ENCODE assay signal across 11 cellular contexts in the genomic region with DNA sequence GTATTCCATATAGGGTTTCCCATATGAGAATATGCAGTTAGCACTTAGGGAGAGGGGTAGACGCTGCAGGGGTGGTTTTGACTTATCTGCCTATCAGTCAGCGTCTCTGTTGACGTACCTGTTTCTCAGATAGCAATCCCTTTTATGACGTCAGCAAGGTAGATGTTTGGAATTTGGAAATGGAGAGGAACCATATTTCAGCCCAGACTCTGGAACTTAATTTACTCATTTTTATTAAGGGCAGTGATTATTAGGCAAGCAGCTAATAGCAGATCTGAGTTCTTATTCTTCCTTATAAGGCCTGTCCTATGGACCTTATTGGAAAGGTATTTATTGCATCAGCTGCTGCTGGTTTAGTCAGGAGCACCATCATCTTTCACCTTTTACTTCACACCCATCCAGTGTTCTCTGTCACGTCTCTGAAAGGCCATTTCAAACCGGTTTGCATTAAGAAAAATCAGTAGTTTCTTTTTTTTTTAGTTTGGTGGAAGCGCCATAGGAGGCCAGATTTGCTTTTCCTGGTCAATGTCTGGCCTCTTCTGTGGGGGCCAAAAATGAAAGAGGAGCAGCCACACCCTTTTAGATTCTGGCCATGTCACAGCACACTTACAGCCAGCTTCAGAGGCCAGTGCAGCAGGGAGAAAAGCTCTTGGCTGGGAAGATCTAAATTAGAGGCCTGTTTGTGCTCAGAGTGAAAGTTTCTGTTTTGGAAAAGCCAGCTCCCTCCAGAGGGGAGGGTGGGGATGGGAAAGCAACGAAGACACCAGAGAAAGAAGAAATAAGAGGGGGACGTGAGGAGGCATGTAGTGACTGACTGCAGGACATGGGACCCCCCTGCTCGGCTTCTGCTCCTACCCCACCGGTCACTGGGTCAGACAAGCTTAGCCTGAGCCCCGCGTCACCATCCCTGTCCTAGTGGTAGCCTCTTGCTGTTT.
DNase-seq lines count a peak whose midpoint lies in the region; ATAC-seq and TF ChIP-seq lines count a peak whose summit lies in the region.
"Had no signal": no experiment of that assay in that cellular context is flagged by ENCODE, and none has a peak within 500 bp of the region (broad histone marks: within the 10 kb centered on the region; RNA-seq: fewer than 3 reads in every experiment).

No MANE protein-coding gene starts in this region.

- RAD21 ChIA-PET in HCT116 (lab: Charles Lee; ENCODE audit: low non-redundant PET in 1 of 2, low total read pairs in 2 of 2, uncharacterized antibody in 2 of 2, unreplicated experiment in 2 of 2) = no interaction called here

- WGBS in liver = 91% methylated on average over 13 of the region's 13 CpGs

- no peak for ATAC-seq in HCT116
- no peak for ATAC-seq in thoracic aorta (ENCODE audit: insufficient number of reproducible peaks, low FRiP score, low read depth)
- ATAC-seq in GM18517 (IDR thresholded peaks at IDR 0.05; ENCODE audit: unreplicated experiment) = no peak

- TF ChIP-seq RAD21 in HCT116 (IDR thresholded peaks at IDR 0.05; ENCODE audit: low read depth) (no peak), liver (IDR thresholded peaks at IDR 0.05) (peak; percentile 14 to 22)

- H4K20me1 ChIP-seq in HCT116 (ENCODE audit: insufficient read depth) = peaks cover 17% of the 10 kb centered on the region; the same call in 1 of the 2 replicates

- CTCF ChIA-PET in HCT116 (lab: Charles Lee) = interaction anchor here (1.2 to 1.3 kb wide), 2 partner anchors 9 to 11 kb away, joined by 3 read pairs; no protein-coding TSS in a partner anchor
- CTCF ChIA-PET in activated CD4-positive, alpha-beta memory T cell treated with anti-CD3 and anti-CD28 coated beads for 36 hours (lab: Charles Lee) = no interaction called here

- TF ChIP-seq CTCF in HCT116 (IDR thresholded peaks at IDR 0.05 in 2 of 3, conservative IDR thresholded peaks at IDR 0.05 in 1 of 3; ENCODE audit: borderline replicate concordance in 1 of 3, insufficient read depth in 1 of 3, low read depth in 2 of 3, low read length in 2 of 3) = no peak
- TF ChIP-seq CTCF in colonic mucosa (IDR thresholded peaks at IDR 0.05) = no peak
- no peak for TF ChIP-seq CTCF in liver (IDR thresholded peaks at IDR 0.05; ENCODE audit: low read depth, low read length, missing input control)
- no peak for TF ChIP-seq CTCF in thoracic aorta (IDR thresholded peaks at IDR 0.05)

- H3K36me3 ChIP-seq in HCT116 (ENCODE audit: control insufficient read depth in 1 of 2, insufficient read depth in 2 of 2, low read length in 2 of 2) (peaks cover 8 to 52% of the 10 kb centered on the region in 2 experiments; a peak in 3 of 4 replicates), colonic mucosa (no peaks in the 10 kb centered on the region), liver (ENCODE audit: control insufficient read depth in 4 of 4, insufficient read depth in 3 of 4, low read depth in 1 of 4, low read length in 3 of 4) (peaks cover 0 to 13% (median 5%) of the 10 kb centered on the region in 4 donors), thoracic aorta (peaks cover 3% of the 10 kb centered on the region)

- H3K9ac ChIP-seq in HCT116 (ENCODE audit: low read length) (no peak overlapping the region), colonic mucosa (ENCODE audit: low read depth in 2 of 2, low read length in 2 of 2) (no peak overlapping the region), liver (ENCODE audit: low read depth in 1 of 2, low read length in 2 of 2) (no peak overlapping the region)

- no peaks in the 10 kb centered on the region for H3K27me3 ChIP-seq in HCT116 (ENCODE audit: insufficient read depth, low read length)
- H3K27me3 ChIP-seq in colonic mucosa = no peaks in the 10 kb centered on the region
- H3K27me3 ChIP-seq in liver (ENCODE audit: control insufficient read depth in 4 of 4, insufficient read depth in 4 of 4, low read length in 3 of 4) = no peaks in the 10 kb centered on the region
- H3K27me3 ChIP-seq in thoracic aorta (replicated peaks; ENCODE audit: insufficient read depth) = no peaks in the 10 kb centered on the region

- no peaks in the 10 kb centered on the region for H3K27me3 Mint-ChIP-seq in activated CD4-positive, alpha-beta memory T cell treated with anti-CD3 and anti-CD28 coated beads for 36 hours

- H3K9me3 ChIP-seq in HCT116 (ENCODE audit: control insufficient read depth in 1 of 2, insufficient read depth in 1 of 2, low read depth in 1 of 2, low read length in 2 of 2) = no peaks in the 10 kb centered on the region
- no peaks in the 10 kb centered on the region for H3K9me3 ChIP-seq in colonic mucosa
- H3K9me3 ChIP-seq in liver (ENCODE audit: control insufficient read depth in 4 of 4, low read length in 3 of 4) = no peaks in the 10 kb centered on the region
- no peaks in the 10 kb centered on the region for H3K9me3 ChIP-seq in thoracic aorta

- BruUV-seq in HCT116 (replicated peaks; lab: Mats Ljungman, UMichigan) = no TSS peak

- no peak overlapping the region for H3K4me3 ChIP-seq in HCT116 (replicated peaks in 1 of 2; ENCODE audit: low read depth in 1 of 2, low read length in 2 of 2)
- H3K4me3 ChIP-seq in colonic mucosa = no peak overlapping the region
- no peak overlapping the region for H3K4me3 ChIP-seq in liver (ENCODE audit: low read depth in 1 of 3, low read length in 3 of 3)
- no peak overlapping the region for H3K4me3 ChIP-seq in thoracic aorta

- TF ChIP-seq POLR2A in HCT116 (IDR thresholded peaks at IDR 0.05; ENCODE audit: borderline replicate concordance, extremely low read depth, insufficient read depth, insufficient read length) = no peak

- peaks cover 43 to 58% of the 10 kb centered on the region in 2 experiments for H3K4me1 ChIP-seq in HCT116 (ENCODE audit: control insufficient read depth in 1 of 2, insufficient read depth in 2 of 2, low read length in 2 of 2)
- H3K4me1 ChIP-seq in colonic mucosa = peaks cover 13% of the 10 kb centered on the region
- H3K4me1 ChIP-seq in liver (ENCODE audit: control insufficient read depth in 4 of 4, insufficient read depth in 4 of 4, low read length in 3 of 4) = peaks cover 5 to 14% (median 8%) of the 10 kb centered on the region in 4 donors
- H3K4me1 ChIP-seq in thoracic aorta (ENCODE audit: control insufficient read depth in 1 of 2, low read depth in 2 of 2) = peaks cover 2 to 35% of the 10 kb centered on the region in 2 donors

- no peak overlapping the region for H3K27ac ChIP-seq in HCT116 (ENCODE audit: low read depth, low read length)
- H3K27ac ChIP-seq in colonic mucosa = peak overlapping the region; percentile 25
- no peak overlapping the region for H3K27ac ChIP-seq in liver (ENCODE audit: low read depth in 1 of 2, low read length in 2 of 2)
- H3K27ac ChIP-seq in thoracic aorta = peak overlapping the region; percentile 31 to 41

- no peaks in the 10 kb centered on the region for H3K36me3 Mint-ChIP-seq in activated CD4-positive, alpha-beta memory T cell treated with anti-CD3 and anti-CD28 coated beads for 36 hours

- H3K9me3 Mint-ChIP-seq in activated CD4-positive, alpha-beta memory T cell treated with anti-CD3 and anti-CD28 coated beads for 36 hours = peaks cover 3% of the 10 kb centered on the region

- no peak overlapping the region for H3K4me3 Mint-ChIP-seq in activated CD4-positive, alpha-beta memory T cell treated with anti-CD3 and anti-CD28 coated beads for 36 hours

- no peak overlapping the region for H2AFZ ChIP-seq in HCT116 (ENCODE audit: low read depth, low read length, poor library complexity, severe bottlenecking)

- no peaks in the 10 kb centered on the region for H3K9me2 ChIP-seq in HCT116 (ENCODE audit: insufficient read depth)

- no peak overlapping the region for H3K27ac Mint-ChIP-seq in activated CD4-positive, alpha-beta memory T cell treated with anti-CD3 and anti-CD28 coated beads for 36 hours

- POLR2A ChIA-PET in HCT116 (lab: Charles Lee) = interaction anchor here (1.2 kb wide), 1 partner anchor 9 kb away, joined by 6 read pairs; no protein-coding TSS in a partner anchor
- POLR2A ChIA-PET in activated CD4-positive, alpha-beta memory T cell treated with anti-CD3 and anti-CD28 coated beads for 36 hours (lab: Charles Lee) = no interaction called here

- peaks cover 96% of the 10 kb centered on the region for H3K79me2 ChIP-seq in HCT116 (ENCODE audit: insufficient read depth, low read length)

- peaks cover 16% of the 10 kb centered on the region for H3K4me1 Mint-ChIP-seq in activated CD4-positive, alpha-beta memory T cell treated with anti-CD3 and anti-CD28 coated beads for 36 hours (ENCODE audit: low read depth)

- intact Hi-C loops in HCT116 (cut with micrococcal nuclease) (no loop called here), colonic mucosa (cut with DNase I) (loop anchor here (10.0 kb wide), 1 partner anchor 142 kb away; a partner anchor contains a TSS)
- intact Hi-C loops in activated CD4-positive, alpha-beta memory T cell treated with anti-CD3 and anti-CD28 coated beads for 36 hours (cut with micrococcal nuclease) = no loop called here

- DNase-seq in HCT116 (ENCODE audit: low read depth, low spot score) (no peak), colonic mucosa (no peak), thoracic aorta (ENCODE audit: low spot score) (no peak), NCI-H69 (lab: John Stamatoyannopoulos, UW) (no peak), NOMO-1 (lab: John Stamatoyannopoulos, UW; ENCODE audit: unreplicated experiment in 2 of 2) (no peak)
- DNase-seq in activated CD4-positive, alpha-beta memory T cell treated with anti-CD3 and anti-CD28 coated beads for 36 hours = no peak
- DNase-seq: HCEC 1CT; NCI-H187; stimulated activated CD4-positive, alpha-beta T cell treated with anti-CD3 and anti-CD28 coated beads, Interleukin-15, amount 100 ng/mL, for 24 hours had no signal

- peak overlapping the region; percentile 8; the same call in 1 of the 2 replicates for H3K4me2 ChIP-seq in HCT116 (ENCODE audit: low read length)

TF ChIP-seq in HCT116, 20 proteins besides CTCF, POLR2A, EP300 and RAD21 (continues in another document):
- TF ChIP-seq CEBPB (IDR thresholded peaks at IDR 0.05; ENCODE audit: low read depth) = no peak
- TF ChIP-seq EGR1 (IDR thresholded peaks at IDR 0.05; ENCODE audit: low read depth) = no peak
- TF ChIP-seq SIN3A (IDR thresholded peaks at IDR 0.05; ENCODE audit: low read depth) = no peak

TF ChIP-seq in liver, 16 proteins besides CTCF, POLR2A, EP300 and RAD21 (continues in another document):
- TF ChIP-seq, protein P1, sequence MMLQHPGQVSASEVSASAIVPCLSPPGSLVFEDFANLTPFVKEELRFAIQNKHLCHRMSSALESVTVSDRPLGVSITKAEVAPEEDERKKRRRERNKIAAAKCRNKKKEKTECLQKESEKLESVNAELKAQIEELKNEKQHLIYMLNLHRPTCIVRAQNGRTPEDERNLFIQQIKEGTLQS (IDR thresholded peaks at IDR 0.05) = no peak
- no peak for TF ChIP-seq HNF4G (IDR thresholded peaks at IDR 0.05)
- TF ChIP-seq YY1 (IDR thresholded peaks at IDR 0.05) = no peak
- TF ChIP-seq HNF4A (conservative IDR thresholded peaks at IDR 0.05) = no peak

Comparison
In these comparisons a context has a peak if more than half of its experiments do, and no peak if none do; other contexts are left out.
1. H3K27ac ChIP-seq: peak in colonic mucosa (single experiment) and thoracic aorta (2 of 2); none in HCT116 (single experiment) and liver (0 of 2).